ENCODE assay signal across 12 cellular contexts in the genomic region with DNA sequence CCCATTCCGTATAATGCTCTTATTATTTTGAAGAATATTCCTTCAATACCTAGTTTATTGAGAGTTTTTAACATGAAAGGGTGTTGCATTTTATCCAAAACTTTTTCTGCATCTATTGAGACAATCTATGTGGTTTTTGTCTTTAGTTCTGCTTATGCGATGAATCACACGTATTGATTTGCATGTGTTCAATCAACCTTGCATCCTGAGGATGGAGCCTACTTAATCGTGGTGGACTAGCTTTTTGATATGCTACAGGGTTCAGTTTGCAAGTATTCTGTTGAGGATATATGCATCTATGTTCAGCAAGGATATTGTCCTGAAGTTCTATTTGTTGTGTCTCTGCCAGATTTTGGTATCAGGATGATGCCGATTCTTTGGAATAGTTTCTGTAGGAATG.
A peak's percentile ranks its signal among the peaks of the same experiment; 100 is the strongest.
DNase-seq lines count a peak whose midpoint lies in the region; ATAC-seq lines count a peak whose summit lies in the region.
"Had no signal": no experiment of that assay in that cellular context is flagged by ENCODE, and none has a peak within 500 bp of the region (broad histone marks: within the 10 kb centered on the region; RNA-seq: fewer than 3 reads in every experiment).

No MANE protein-coding gene starts in this region.

- peaks cover 28 to 29% of the 10 kb centered on the region in 2 donors for H3K9me3 Mint-ChIP-seq in activated naive CD4-positive, alpha-beta T cell treated with anti-CD3 and anti-CD28 coated beads, Interleukin-2, amount 50 U/mL, for 72 hours

- H3K36me3 Mint-ChIP-seq in activated naive CD4-positive, alpha-beta T cell treated with anti-CD3 and anti-CD28 coated beads, Interleukin-2, amount 50 U/mL, for 72 hours = peaks cover 0 to 10% of the 10 kb centered on the region in 2 donors

- H3K27ac Mint-ChIP-seq in activated naive CD4-positive, alpha-beta T cell treated with anti-CD3 and anti-CD28 coated beads, Interleukin-2, amount 50 U/mL, for 72 hours = no peak overlapping the region

- ATAC-seq in GM18508 (IDR thresholded peaks at IDR 0.05; ENCODE audit: insufficient read depth, unreplicated experiment) = peak; percentile 93
- peak; percentile 95 for ATAC-seq in GM21381 (IDR thresholded peaks at IDR 0.05; ENCODE audit: unreplicated experiment)
- ATAC-seq in HG02943 (IDR thresholded peaks at IDR 0.05; ENCODE audit: low read depth, unreplicated experiment) = peak; percentile 79
- ATAC-seq in HG03575 (IDR thresholded peaks at IDR 0.05; ENCODE audit: extremely low read depth, insufficient number of reproducible peaks, low FRiP score, unreplicated experiment) = peak; percentile 99
- ATAC-seq in activated naive CD4-positive, alpha-beta T cell treated with anti-CD3 and anti-CD28 coated beads, Interleukin-2, amount 50 U/mL, for 72 hours = no peak

- DNase-seq in activated naive CD4-positive, alpha-beta T cell treated with anti-CD3 and anti-CD28 coated beads, Interleukin-2, amount 50 U/mL, for 72 hours (ENCODE audit: low spot score in 2 of 2) = no peak
- DNase-seq in DMS153 treated with DMSO at 0.1 percent for 48 hours (lab: John Stamatoyannopoulos, UW; ENCODE audit: unreplicated experiment) = no peak
- DNase-seq in posterior vena cava (ENCODE audit: low spot score) = no peak
- DNase-seq in H4 (ENCODE audit: low spot score) = no peak
- DNase-seq: activated naive CD4-positive, alpha-beta T cell; NCI-H1417 treated with DMSO at 0.1 percent for 48 hours; NK-92 treated with Interleukin-12 subunit alpha and Interleukin-12 subunit beta, amount 100 ng/mL, for 24 hours; stimulated activated CD4-positive, alpha-beta T cell treated with anti-CD3 and anti-CD28 coated beads, Interleukin-4, amount 100 ng/mL, for 4 hours had no signal

- intact Hi-C loops in posterior vena cava (cut with DNase I) = no loop called here

Comparison
In these comparisons a context has a peak if more than half of its experiments do, and no peak if none do; other contexts are left out.
1. ATAC-seq: peak in GM18508 (single experiment), GM21381 (single experiment), HG02943 (single experiment) and HG03575 (single experiment); none in activated naive CD4-positive, alpha-beta T cell treated with anti-CD3 and anti-CD28 coated beads, Interleukin-2, amount 50 U/mL, for 72 hours (0 of 2).